9 cellular contexts compared by ENCODE assay signal in genomic region chr15:73936181-73936580, GRCh38. TPM values are rescaled to one million over a fixed set of nuclear protein-coding genes. Genes with fewer than 3 reads are reported as not detected.
DNase-seq lines count a peak whose midpoint lies in the region; ATAC-seq and TF ChIP-seq lines count a peak whose summit lies in the region.
"Had no signal": no experiment of that assay in that cellular context is flagged by ENCODE, and none has a peak within 500 bp of the region (broad histone marks: within the 10 kb centered on the region; RNA-seq: fewer than 3 reads in every experiment).

No MANE protein-coding gene starts in this region.

- peaks cover 49% of the 10 kb centered on the region for H3K4me1 Mint-ChIP-seq in glutamatergic neuron (ENCODE audit: low read depth, unreplicated experiment)

- peaks cover 14% of the 10 kb centered on the region for H3K27me3 Mint-ChIP-seq in glutamatergic neuron (ENCODE audit: unreplicated experiment)

- H3K36me3 Mint-ChIP-seq in glutamatergic neuron (ENCODE audit: unreplicated experiment), result no peaks in the 10 kb centered on the region

- no peak for ATAC-seq in GM21381 (IDR thresholded peaks at IDR 0.05; ENCODE audit: unreplicated experiment)
- no peak for ATAC-seq in GM19395 (IDR thresholded peaks at IDR 0.05; ENCODE audit: unreplicated experiment)
- ATAC-seq: activated T-cell treated with anti-CD3 and anti-CD28 coated beads, Interleukin-2, amount 50 U/mL, for 4 hours had no signal

- H3K27ac Mint-ChIP-seq in glutamatergic neuron (ENCODE audit: unreplicated experiment), result peak overlapping the region; percentile 86

- peak overlapping the region; percentile 94 for H3K27ac ChIP-seq in VCaP
- H3K27ac ChIP-seq: SJSA1 had no signal

- H3K4me3 Mint-ChIP-seq in glutamatergic neuron (ENCODE audit: unreplicated experiment), result peak overlapping the region; percentile 44
- H3K4me3 Mint-ChIP-seq: activated T-cell treated with anti-CD3 and anti-CD28 coated beads, Interleukin-2, amount 50 U/mL, for 4 hours had no signal

- H3K4me3 ChIP-seq in retinal pigment epithelial cell (ENCODE audit: low read length), result no peak overlapping the region
- H3K4me3 ChIP-seq: SJSA1 had no signal

- peaks cover 8% of the 10 kb centered on the region for H3K9me3 Mint-ChIP-seq in glutamatergic neuron (ENCODE audit: unreplicated experiment)
- H3K9me3 Mint-ChIP-seq: activated T-cell treated with anti-CD3 and anti-CD28 coated beads, Interleukin-2, amount 50 U/mL, for 4 hours had no signal

- DNase-seq in HK-2 (ENCODE audit: unreplicated experiment) (peak; percentile 22), glutamatergic neuron (no peak), retinal pigment epithelial cell (ENCODE audit: low read depth) (no peak), SKM-1 treated with dmso at 0.1 percent for 144 hours (lab: John Stamatoyannopoulos, UW; ENCODE audit: unreplicated experiment) (no peak)
- DNase-seq: activated T-cell treated with anti-CD3 and anti-CD28 coated beads, Interleukin-2, amount 50 U/mL, for 4 hours had no signal

- TF ChIP-seq CTCF in VCaP (conservative IDR thresholded peaks at IDR 0.05) (peak; percentile 68), glutamatergic neuron (IDR thresholded peaks at IDR 0.05; ENCODE audit: partially characterized antibody, unreplicated experiment) (no peak), retinal pigment epithelial cell (conservative IDR thresholded peaks at IDR 0.05; ENCODE audit: low read depth, low read length) (peak; percentile 42)

RNA-seq across cellular contexts. Expression of gene LOXL1, which starts 9.9 kb away (rescaled TPM):
- total RNA-seq in glutamatergic neuron (ENCODE audit: unreplicated experiment), result 163 TPM

RNA-seq across cellular contexts. Expression of gene STOML1, which starts 55.9 kb away (rescaled TPM):
- 19.5 TPM for total RNA-seq in glutamatergic neuron (ENCODE audit: unreplicated experiment)

RNA-seq across cellular contexts. Expression of gene PML, which starts 58.3 kb away (rescaled TPM):
- total RNA-seq in glutamatergic neuron (ENCODE audit: unreplicated experiment), result 27.6 TPM
